Comparison of ENCODE assay signal across 1 cellular context in the genomic region with DNA sequence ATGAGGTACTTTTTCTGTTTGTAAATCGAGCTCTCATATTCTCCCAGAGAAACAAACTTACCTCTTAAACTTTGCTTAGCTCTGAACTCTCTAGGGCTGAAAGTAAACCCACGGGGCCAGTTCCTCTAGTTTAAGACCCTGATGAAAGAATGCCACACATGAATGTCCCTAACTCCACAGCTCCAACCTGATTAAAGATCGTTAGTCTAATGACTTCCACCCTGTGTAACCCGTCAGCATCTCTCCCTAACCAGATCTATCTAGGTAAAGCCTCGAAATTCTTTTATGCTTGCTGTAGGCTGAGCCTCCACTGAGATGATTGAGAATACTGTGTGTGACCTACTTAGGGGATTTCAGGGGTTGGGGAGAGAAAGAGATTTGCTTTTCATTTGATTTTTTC.
TF ChIP-seq lines count a peak whose summit lies in the region.

No MANE protein-coding gene starts in this region.

TF ChIP-seq in GM23338, 12 proteins besides CTCF, POLR2A, EP300 and RAD21 (continued from another document):
- TF ChIP-seq ZNF462 (CRISPR knock-in tag; IDR thresholded peaks at IDR 0.05), result no peak
- TF ChIP-seq POLR2AphosphoS5 (IDR thresholded peaks at IDR 0.05; ENCODE audit: low read depth), result no peak
TF ChIP-seq in GM23338: peak in this region for 0.
